Comparison of ENCODE assay signal across 8 cellular contexts in genomic region chr5:88826959-88827585, GRCh38. TPM values are rescaled to one million over a fixed set of nuclear protein-coding genes. Genes with fewer than 3 reads are reported as not detected.
DNase-seq lines count a peak whose midpoint lies in the region; ATAC-seq and TF ChIP-seq lines count a peak whose summit lies in the region.

No MANE protein-coding gene starts in this region.

- H3K27ac ChIP-seq in BLaER1 treated with 17β-estradiol and CSF1 and Interleukin-3, amounts not matched to agents 10 nM and 100 nM, result peak overlapping the region; percentile 90 to 99 (median 96)
- H3K27ac ChIP-seq in psoas muscle, result peak overlapping the region; percentile 87

- H3K9me3 ChIP-seq in BLaER1 treated with 17β-estradiol and CSF1 and Interleukin-3, amounts not matched to agents 10 nM and 100 nM (replicated peaks in 1 of 11), result no peaks in the 10 kb centered on the region
- H3K9me3 ChIP-seq in psoas muscle, result no peaks in the 10 kb centered on the region

- H3K4me2 ChIP-seq in BLaER1 treated with 17β-estradiol and CSF1 and Interleukin-3, amounts not matched to agents 10 nM and 100 nM, result peak overlapping the region; percentile 80 to 100 (median 91)

- H3K36me3 Mint-ChIP-seq in T-cell, result no peaks in the 10 kb centered on the region

- peaks cover 0 to 4% (median 0%) of the 10 kb centered on the region in 11 experiments; a peak in 1 of 22 replicates for H4K20me1 ChIP-seq in BLaER1 treated with 17β-estradiol and CSF1 and Interleukin-3, amounts not matched to agents 10 nM and 100 nM

- CTCF ChIA-PET in T-cell (lab: Charles Lee), result no interaction called here

- peaks cover 33 to 47% (median 47%) of the 10 kb centered on the region in 3 donors for H3K4me1 Mint-ChIP-seq in T-cell

- ATAC-seq in GM19438 (IDR thresholded peaks at IDR 0.05; ENCODE audit: low read depth, unreplicated experiment) (peak; percentile 72), HG03378 (IDR thresholded peaks at IDR 0.05; ENCODE audit: unreplicated experiment) (peak; percentile 64), T-cell (replicated peaks in 1 of 4) (peak; percentile 31 to 70 (median 41)), psoas muscle (peak; percentile 39 to 67 (median 54))

- no peaks in the 10 kb centered on the region; a peak in 1 of 22 replicates for H3K27me3 ChIP-seq in BLaER1 treated with 17β-estradiol and CSF1 and Interleukin-3, amounts not matched to agents 10 nM and 100 nM
- no peaks in the 10 kb centered on the region for H3K27me3 ChIP-seq in psoas muscle (ENCODE audit: insufficient read depth in 3 of 3, low read length in 2 of 3)

- H3K9me3 Mint-ChIP-seq in T-cell, result no peaks in the 10 kb centered on the region

- 26 to 30% (median 27%) methylated on average over 6 of the region's 6 CpGs for WGBS in psoas muscle, 3 donors

- DNase-seq in T-cell, result peak in 1 of 34 experiments; percentile 21
- peak; percentile 76 for DNase-seq in foreskin melanocyte
- no peak for DNase-seq in psoas muscle
- DNase-seq in NCI-H82 (lab: John Stamatoyannopoulos, UW), result no peak
- no peak for DNase-seq in GM13977 (ENCODE audit: low spot score)

- intact Hi-C loops in psoas muscle (cut with DNase I), result loop anchor here in 1 of 2 donors (5.0 kb wide), 2 partner anchors 40 to 55 kb away; partner anchors contain the start of gene MEF2C

- TF ChIP-seq CTCF in psoas muscle (IDR thresholded peaks at IDR 0.05) (no peak), GM13977 (IDR thresholded peaks at IDR 0.05; ENCODE audit: extremely low read depth, insufficient read depth, missing control alignments) (no peak)

- peak overlapping the region; percentile 83 to 95 (median 89) for H3K9ac ChIP-seq in BLaER1 treated with 17β-estradiol and CSF1 and Interleukin-3, amounts not matched to agents 10 nM and 100 nM

- H3K4me3 Mint-ChIP-seq in T-cell, result peak overlapping the region in 2 of 3 donors; percentile 32 to 52

- peaks cover 11 to 21% (median 15%) of the 10 kb centered on the region in 11 experiments; a peak in 19 of 22 replicates for H3K36me3 ChIP-seq in BLaER1 treated with 17β-estradiol and CSF1 and Interleukin-3, amounts not matched to agents 10 nM and 100 nM
- peaks cover 0 to 17% of the 10 kb centered on the region in 2 donors for H3K36me3 ChIP-seq in psoas muscle (ENCODE audit: insufficient read depth in 1 of 2, low read depth in 1 of 2)

- H3K27me3 Mint-ChIP-seq in T-cell, result peaks cover 2 to 8% of the 10 kb centered on the region in 2 donors

- POLR2A ChIA-PET in T-cell (lab: Charles Lee), result interaction anchor here in 1 of 2 donors (0.7 to 1.1 kb wide), 2 partner anchors 81 to 196 kb away, joined by 4 to 5 read pairs; no protein-coding TSS in a partner anchor

- in situ Hi-C loops in GM13977 (cut with MboI; ENCODE audit: low pct_unique_long_range_greater_than_20kb, low sequenced_read_pairs, unreplicated experiment), result loop anchor here (10.0 to 25.0 kb wide), 2 partner anchors 92 to 1435 kb away; no protein-coding TSS in a partner anchor

- H3K4me1 ChIP-seq in BLaER1 treated with 17β-estradiol and CSF1 and Interleukin-3, amounts not matched to agents 10 nM and 100 nM, result peaks cover 40 to 88% (median 56%) of the 10 kb centered on the region in 10 experiments
- H3K4me1 ChIP-seq in psoas muscle, result peaks cover 100% of the 10 kb centered on the region

- peak overlapping the region in 1 of 2 donors; percentile 19 for H3K27ac Mint-ChIP-seq in T-cell

- peak overlapping the region; percentile 60 to 90 (median 70); a peak in 19 of 20 replicates for H3K4me3 ChIP-seq in BLaER1 treated with 17β-estradiol and CSF1 and Interleukin-3, amounts not matched to agents 10 nM and 100 nM
- H3K4me3 ChIP-seq in psoas muscle, result peak overlapping the region; percentile 51

RNA-seq across cellular contexts. Expression of gene MEF2C, which starts 55.9 kb away (rescaled TPM):
- 1 to 10 TPM; 2.5 to 9.4 (median 4.4) TPM for total RNA-seq in T-cell
- 100 to 1,000 TPM; 148 to 530 (median 257) TPM for total RNA-seq in psoas muscle
- polyA plus RNA-seq in psoas muscle, result 10 to 100 TPM in 2 of 3 donors, 1 to 10 TPM in 1; 9.3 to 96.4 (median 32.0) TPM

Comparison
In these comparisons a context has a peak if more than half of its experiments do, and no peak if none do; other contexts are left out.
1. RNA of gene MEF2C, which starts 55.9 kb away (total RNA-seq): 148 to 530 TPM in psoas muscle; 2.5 to 9.4 TPM in T-cell; every median in the first group is over 10 times any median in the second.
2. Peak in every context shown above with its lines, with median percentiles within 50 percentile points of each other: ATAC-seq.